ENCODE assay signal across 13 cellular contexts in the genomic region with DNA sequence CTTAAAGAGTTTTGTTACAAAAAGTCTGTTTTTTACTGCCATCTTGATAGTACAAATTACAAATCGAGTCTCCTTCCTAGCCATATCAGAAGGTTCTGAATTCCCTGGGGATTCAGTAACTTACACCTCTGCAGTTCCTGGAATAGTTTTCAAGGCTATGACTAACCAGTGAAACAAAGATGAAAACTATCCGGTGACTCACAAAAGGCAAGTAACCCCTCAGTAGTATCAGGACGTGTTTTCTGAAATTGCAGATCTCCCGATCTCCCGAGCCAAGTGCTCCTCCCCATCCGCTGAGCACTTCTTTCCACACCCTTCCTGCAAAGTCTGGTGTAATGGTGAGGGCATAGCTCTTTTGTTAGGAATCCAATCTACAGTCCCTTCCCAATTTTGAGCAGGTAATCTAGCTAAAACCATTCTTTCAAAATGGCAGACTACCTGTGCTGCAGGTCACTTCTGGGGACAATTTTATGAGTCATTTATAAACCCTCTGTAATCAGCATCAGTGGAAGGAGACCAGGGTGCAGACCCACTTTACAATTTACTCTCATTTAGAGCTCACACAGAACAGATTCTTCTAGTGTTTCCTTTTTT. TPM values are rescaled to one million over a fixed set of nuclear protein-coding genes. Genes with fewer than 3 reads are reported as not detected.
DNase-seq lines count a peak whose midpoint lies in the region; ATAC-seq, FAIRE-seq and TF ChIP-seq lines count a peak whose summit lies in the region.
"Had no signal": no experiment of that assay in that cellular context is flagged by ENCODE, and none has a peak within 500 bp of the region (broad histone marks: within the 10 kb centered on the region; RNA-seq: fewer than 3 reads in every experiment).

No MANE protein-coding gene starts in this region.

- no peak overlapping the region for H3K4me3 ChIP-seq in RWPE2 (ENCODE audit: severe bottlenecking)
- peak overlapping the region; percentile 0 for H3K4me3 ChIP-seq in retinal pigment epithelial cell (ENCODE audit: low read length)
- H3K4me3 ChIP-seq: HAP-1, upper lobe of right lung had no signal

- no peak for FAIRE-seq in frontal cortex (lab: Jason Lieb, UNC)
- FAIRE-seq: colon, G401.6 had no signal

- peaks cover 55% of the 10 kb centered on the region for H3K36me3 ChIP-seq in RWPE2 (ENCODE audit: low read depth)
- H3K36me3 ChIP-seq: upper lobe of right lung had no signal

- H3K27ac ChIP-seq in RWPE2 (ENCODE audit: poor library complexity, severe bottlenecking), result peak overlapping the region; percentile 66
- H3K27ac ChIP-seq: upper lobe of right lung had no signal

- no peaks in the 10 kb centered on the region for H3K9me3 ChIP-seq in RWPE2 (ENCODE audit: severe bottlenecking)
- H3K9me3 ChIP-seq: HAP-1, upper lobe of right lung had no signal

- TF ChIP-seq CTCF in RWPE2 (IDR thresholded peaks at IDR 0.05; ENCODE audit: poor library complexity, severe bottlenecking), result no peak
- TF ChIP-seq CTCF in retinal pigment epithelial cell (conservative IDR thresholded peaks at IDR 0.05; ENCODE audit: low read depth, low read length), result no peak

- H3K4me1 ChIP-seq in RWPE2 (ENCODE audit: insufficient read depth, poor library complexity, severe bottlenecking), result peaks cover 21% of the 10 kb centered on the region
- H3K4me1 ChIP-seq: upper lobe of right lung had no signal

- DNase-seq in GM04503 (ENCODE audit: low read depth) (peak; percentile 48), RWPE2 (ENCODE audit: low spot score) (no peak), fibroblast of gingiva (ENCODE audit: low read depth) (peak; percentile 52), retinal pigment epithelial cell (ENCODE audit: low read depth) (no peak), OCI-M1 (lab: John Stamatoyannopoulos, UW) (no peak), NCI-H1105 (lab: John Stamatoyannopoulos, UW) (no peak), frontal cortex (ENCODE audit: low spot score in 2 of 2) (no peak)
- DNase-seq: NCI-H1436 treated with DMSO at 0.1 percent for 48 hours, upper lobe of right lung had no signal

- H3K27me3 ChIP-seq in RWPE2 (ENCODE audit: insufficient read depth, poor library complexity, severe bottlenecking), result no peaks in the 10 kb centered on the region
- H3K27me3 ChIP-seq: upper lobe of right lung had no signal

- ATAC-seq in RWPE2 (ENCODE audit: low read depth), result peak; percentile 98
- ATAC-seq: upper lobe of right lung had no signal

RNA-seq across cellular contexts. Expression of a gene that starts 7.7 kb away (rescaled TPM):
- 0.41 TPM for total RNA-seq in frontal cortex

RNA-seq across cellular contexts. Expression of a gene that starts 31.2 kb away (rescaled TPM):
- total RNA-seq in frontal cortex, result not detected
- total RNA-seq: activated T-helper 1 cell treated with anti-CD3 and anti-CD28 coated beads, Interleukin-12 subunit alpha, Interleukin-12 subunit beta, Interleukin-2, Interleukin-4 antibody, amounts not matched to agents 30 ng/mL and 10 ng/mL and 1 ng/mL, durations not matched to agents 14 hours and 24 hours and 36 hours; upper lobe of right lung had no signal

Comparison
In these comparisons a context has a peak if more than half of its experiments do, and no peak if none do; other contexts are left out.
1. DNase-seq: peak in GM04503 (single experiment) and fibroblast of gingiva (single experiment); none in RWPE2 (single experiment), retinal pigment epithelial cell (single experiment), OCI-M1 (single experiment), NCI-H1105 (single experiment) and frontal cortex (0 of 2).